ENCODE assay signal across 24 cellular contexts in the genomic region with DNA sequence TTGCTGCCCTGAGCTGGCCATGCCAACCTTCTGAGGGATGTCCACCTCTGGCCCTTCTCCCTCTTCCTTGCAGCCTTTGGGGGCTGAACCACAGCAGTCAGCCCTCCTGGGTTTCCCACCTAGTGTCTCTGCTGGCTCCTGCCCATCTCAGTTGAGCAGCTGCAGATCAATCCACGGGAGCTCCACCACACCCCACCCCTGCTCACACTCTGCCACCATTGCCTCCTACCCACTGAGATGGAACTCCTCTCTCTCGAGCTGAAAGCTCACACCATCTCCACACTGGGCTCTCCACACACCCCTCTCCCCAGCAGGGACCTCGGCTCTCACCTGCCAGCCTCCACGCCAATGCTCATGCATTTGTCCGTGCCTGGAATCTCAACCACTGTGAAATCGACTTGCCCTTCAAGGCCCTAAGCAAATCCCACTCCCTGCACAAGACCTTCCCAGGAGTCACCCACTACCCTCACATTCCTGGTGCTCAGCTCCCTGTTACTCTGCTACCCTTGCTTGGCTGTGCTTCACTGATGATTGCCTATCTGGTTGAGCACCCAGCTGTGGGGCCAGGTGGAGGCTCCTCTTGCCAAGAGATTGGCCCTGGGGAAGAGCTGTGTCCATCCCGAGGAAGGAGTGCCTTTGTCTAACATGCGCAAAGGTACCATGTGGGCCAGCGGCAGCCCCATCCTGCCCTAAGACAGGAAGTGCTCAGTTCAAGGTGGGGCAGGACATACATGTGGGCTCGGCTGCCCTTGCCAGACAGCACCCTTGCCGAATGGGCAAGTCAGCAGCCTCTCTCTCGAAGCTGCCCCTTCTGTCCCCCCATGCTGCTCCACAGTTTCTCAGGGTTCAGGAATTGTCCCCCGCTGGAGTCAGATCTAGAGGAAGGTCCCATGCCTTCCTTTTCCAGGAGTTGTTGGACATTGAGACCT.
DNase-seq lines count a peak whose midpoint lies in the region; ATAC-seq, FAIRE-seq and TF ChIP-seq lines count a peak whose summit lies in the region.
"Had no signal": no experiment of that assay in that cellular context is flagged by ENCODE, and none has a peak within 500 bp of the region (broad histone marks: within the 10 kb centered on the region; RNA-seq: fewer than 3 reads in every experiment).

No MANE protein-coding gene starts in this region.

- WGBS in SK-N-SH (ENCODE audit: low lambda C conversion rate): 45% methylated on average over 13 of the region's 13 CpGs
- 23% methylated on average over 11 of the region's 13 CpGs for WGBS in HepG2 (ENCODE audit: low lambda C conversion rate)

- TF ChIP-seq RAD21 in SK-N-SH (IDR thresholded peaks at IDR 0.05; ENCODE audit: low read length) (no peak), HepG2 (CRISPR knock-in tag; IDR thresholded peaks at IDR 0.05) (no peak)

- ATAC-seq in SK-N-SH treated with all-trans-retinoic acid at 6 μM for 48 hours: no peak
- ATAC-seq in stimulated activated naive B cell treated with anti-CD40 and anti-IgM and Interleukin-4, amounts not matched to agents 10 μg/mL and 1 μg/mL and 100 μg/mL, for 72 hours (replicated peaks): no peak
- no peak for ATAC-seq in HepG2
- ATAC-seq: activated T-cell treated with anti-CD3 and anti-CD28 coated beads, Interleukin-2, amount 50 U/mL, for 4 hours; effector memory CD8-positive, alpha-beta T cell had no signal

- H3K4me3 ChIP-seq in SK-N-SH (ENCODE audit: low read depth in 2 of 2, low read length in 1 of 2) (no peak overlapping the region), HepG2 (replicated peaks in 1 of 3; ENCODE audit: insufficient read depth in 1 of 3, low read depth in 2 of 3, low read length in 3 of 3) (no peak overlapping the region)
- H3K4me3 ChIP-seq: skin epidermis had no signal

- H3K79me2 ChIP-seq in SK-N-SH (ENCODE audit: insufficient read depth): no peaks in the 10 kb centered on the region
- H3K79me2 ChIP-seq in HepG2 (ENCODE audit: insufficient read depth, low read length): no peaks in the 10 kb centered on the region

- no peaks in the 10 kb centered on the region for H3K9me3 ChIP-seq in SK-N-SH
- no peaks in the 10 kb centered on the region for H3K9me3 ChIP-seq in HepG2 (ENCODE audit: low read length)

- H3K4me1 Mint-ChIP-seq in stimulated activated naive B cell treated with anti-CD40 and anti-IgM and Interleukin-4, amounts not matched to agents 10 μg/mL and 1 μg/mL and 100 μg/mL, for 72 hours: no peaks in the 10 kb centered on the region

- POLR2A ChIA-PET in SK-N-SH (lab: Yijun Ruan, JAX) (no interaction called here), GM10248 (lab: Yijun Ruan, JAX) (no interaction called here), HepG2 (lab: Yijun Ruan, JAX) (no interaction called here)

- intact Hi-C loops in HepG2 (cut with micrococcal nuclease; ENCODE audit: unreplicated experiment): loop anchor here (5.0 kb wide), 1 partner anchor 803 kb away; no protein-coding TSS in a partner anchor

- TF ChIP-seq EP300 in SK-N-SH (IDR thresholded peaks at IDR 0.05; ENCODE audit: borderline replicate concordance in 1 of 2, low read depth in 1 of 2, low read length in 1 of 2): no peak
- TF ChIP-seq EP300 in HepG2 (IDR thresholded peaks at IDR 0.05; ENCODE audit: low read depth in 2 of 2, low read length in 2 of 2): no peak
- no peak for TF ChIP-seq EP300 in HepG2 (CRISPR knock-in tag; IDR thresholded peaks at IDR 0.05; ENCODE audit: borderline replicate concordance)

- peak; percentile 3 for DNase-seq in SK-N-SH
- DNase-seq in GM10248 (ENCODE audit: extremely low spot score): peak; percentile 3
- DNase-seq in left kidney (ENCODE audit: low read depth, low spot score): peak; percentile 10
- no peak for DNase-seq in stimulated activated naive B cell treated with anti-CD40 and anti-IgM and Interleukin-4, amounts not matched to agents 10 μg/mL and 1 μg/mL and 100 μg/mL, for 72 hours
- no peak for DNase-seq in NCI-H510A treated with DMSO at 0.1 percent for 48 hours (lab: John Stamatoyannopoulos, UW)
- no peak for DNase-seq in CD1c-positive myeloid dendritic cell (ENCODE audit: extremely low spot score)
- DNase-seq in HepG2 (ENCODE audit: low spot score): no peak
- DNase-seq: activated T-cell treated with anti-CD3 and anti-CD28 coated beads, Interleukin-2, amount 50 U/mL, for 4 hours; COR-L47; effector memory CD8-positive, alpha-beta T cell; kidney glomerular epithelial cell; NCI-H1417 treated with DMSO at 0.1 percent for 48 hours; NCI-H2171 treated with DMSO at 0.1 percent for 48 hours; NCI-H69; OCI-M1; SHP77; T-helper 1 cell; trophoblast cell had no signal

- H3K4me2 ChIP-seq in SK-N-SH: no peak overlapping the region
- H3K4me2 ChIP-seq in HepG2 (ENCODE audit: low read depth, low read length): no peak overlapping the region

- no peak for TF ChIP-seq POLR2A in HepG2 (IDR thresholded peaks at IDR 0.05; ENCODE audit: insufficient read depth in 1 of 2, low read depth in 2 of 2, low read length in 2 of 2)

- no peaks in the 10 kb centered on the region for H3K36me3 ChIP-seq in SK-N-SH (replicated peaks in 1 of 2; ENCODE audit: control insufficient read depth in 1 of 2, insufficient read depth in 2 of 2, low read length in 1 of 2)
- no peaks in the 10 kb centered on the region for H3K36me3 ChIP-seq in HepG2 (replicated peaks in 1 of 2; ENCODE audit: control insufficient read depth in 1 of 2, insufficient read depth in 2 of 2, low read length in 2 of 2)

- H3K9me3 Mint-ChIP-seq in stimulated activated naive B cell treated with anti-CD40 and anti-IgM and Interleukin-4, amounts not matched to agents 10 μg/mL and 1 μg/mL and 100 μg/mL, for 72 hours: no peaks in the 10 kb centered on the region
- H3K9me3 Mint-ChIP-seq: activated T-cell treated with anti-CD3 and anti-CD28 coated beads, Interleukin-2, amount 50 U/mL, for 4 hours; effector memory CD8-positive, alpha-beta T cell; stimulated activated naive CD8-positive, alpha-beta T cell treated with anti-CD3 and anti-CD28 coated beads, Interleukin-15, Interleukin-2, amounts not matched to agents 100 ng/mL and 50 ng/mL, for 24 hours had no signal

- H3K27ac ChIP-seq in SK-N-SH (ENCODE audit: low read depth in 2 of 2, low read length in 1 of 2) (no peak overlapping the region), HepG2 (ENCODE audit: extremely low read length, insufficient read depth, low read length) (no peak overlapping the region)

- no peaks in the 10 kb centered on the region for H3F3A ChIP-seq in SK-N-SH (replicated peaks; ENCODE audit: insufficient read depth)

- H3K27me3 ChIP-seq in SK-N-SH (ENCODE audit: insufficient read depth) (no peaks in the 10 kb centered on the region), HepG2 (ENCODE audit: control insufficient read depth in 1 of 2, insufficient read depth in 2 of 2, low read length in 2 of 2) (peaks cover 5 to 73% of the 10 kb centered on the region in 2 experiments; a peak in 4 of 5 replicates)

- TF ChIP-seq CTCF in SK-N-SH (IDR thresholded peaks at IDR 0.05) (no peak), GM10248 (IDR thresholded peaks at IDR 0.05; ENCODE audit: control extremely low read depth, extremely low read depth, low read depth, missing control alignments) (no peak), HepG2 (CRISPR knock-in tag; IDR thresholded peaks at IDR 0.05) (no peak)

- no peaks in the 10 kb centered on the region for H3K36me3 Mint-ChIP-seq in stimulated activated naive B cell treated with anti-CD40 and anti-IgM and Interleukin-4, amounts not matched to agents 10 μg/mL and 1 μg/mL and 100 μg/mL, for 72 hours
- H3K36me3 Mint-ChIP-seq: activated naive CD8-positive, alpha-beta T cell had no signal

- no peak for FAIRE-seq in HepG2 (lab: Jason Lieb, UNC)
- FAIRE-seq: GM18507 had no signal

- CTCF ChIA-PET in SK-N-SH (lab: Yijun Ruan, JAX): interaction anchor here (1.2 to 5.2 kb wide), 3 partner anchors 15 to 641 kb away, joined by 4 to 39 read pairs (median 5); no protein-coding TSS in a partner anchor
- CTCF ChIA-PET in GM10248 (lab: Yijun Ruan, JAX): interaction anchor here (1.2 kb wide), 1 partner anchor 16 kb away, joined by 5 read pairs; no protein-coding TSS in a partner anchor
- CTCF ChIA-PET in HepG2 (lab: Yijun Ruan, JAX; ENCODE audit: low intra/inter-chr PET ratio, low total read pairs): no interaction called here

- H3K9me2 ChIP-seq in SK-N-SH: no peaks in the 10 kb centered on the region

- no peak overlapping the region for H3K9ac ChIP-seq in SK-N-SH
- H3K9ac ChIP-seq in HepG2 (ENCODE audit: insufficient read depth, low read depth, low read length): no peak overlapping the region

- H3K27me3 Mint-ChIP-seq in stimulated activated naive B cell treated with anti-CD40 and anti-IgM and Interleukin-4, amounts not matched to agents 10 μg/mL and 1 μg/mL and 100 μg/mL, for 72 hours: peaks cover 0 to 10% of the 10 kb centered on the region in 2 donors
- H3K27me3 Mint-ChIP-seq: activated naive CD8-positive, alpha-beta T cell; stimulated activated naive CD8-positive, alpha-beta T cell treated with anti-CD3 and anti-CD28 coated beads, Interleukin-15, Interleukin-2, amounts not matched to agents 100 ng/mL and 50 ng/mL, for 24 hours had no signal

- in situ Hi-C loops in HepG2 (cut with HindIII; ENCODE audit: extremely low pct_ligation_motif_present, low pct_unique_long_range_greater_than_20kb): no loop called here

- no peak overlapping the region for H2AFZ ChIP-seq in SK-N-SH (ENCODE audit: low read depth)
- no peak overlapping the region for H2AFZ ChIP-seq in HepG2 (ENCODE audit: low read length)

- H3K4me3 Mint-ChIP-seq in stimulated activated naive B cell treated with anti-CD40 and anti-IgM and Interleukin-4, amounts not matched to agents 10 μg/mL and 1 μg/mL and 100 μg/mL, for 72 hours: no peak overlapping the region
- H3K4me3 Mint-ChIP-seq: activated naive CD8-positive, alpha-beta T cell; activated T-cell treated with anti-CD3 and anti-CD28 coated beads, Interleukin-2, amount 50 U/mL, for 4 hours; effector memory CD8-positive, alpha-beta T cell; nephron; stimulated activated naive CD8-positive, alpha-beta T cell treated with anti-CD3 and anti-CD28 coated beads, Interleukin-15, Interleukin-2, amounts not matched to agents 100 ng/mL and 50 ng/mL, for 24 hours had no signal

- H4K20me1 ChIP-seq in SK-N-SH (ENCODE audit: insufficient read depth) (no peaks in the 10 kb centered on the region), HepG2 (ENCODE audit: insufficient read depth, low read length) (no peaks in the 10 kb centered on the region)

- H3K4me1 ChIP-seq in SK-N-SH (ENCODE audit: control insufficient read depth in 1 of 2, insufficient read depth in 2 of 2, low read depth in 1 of 2, low read length in 1 of 2) (peaks cover 0 to 4% of the 10 kb centered on the region in 2 experiments; a peak in 1 of 4 replicates), HepG2 (ENCODE audit: insufficient read depth, low read length) (no peaks in the 10 kb centered on the region)

- BruUV-seq in HepG2 (replicated peaks; lab: Mats Ljungman, UMichigan): no TSS peak

- peak overlapping the region; percentile 5 for H3K27ac Mint-ChIP-seq in stimulated activated naive B cell treated with anti-CD40 and anti-IgM and Interleukin-4, amounts not matched to agents 10 μg/mL and 1 μg/mL and 100 μg/mL, for 72 hours
- H3K27ac Mint-ChIP-seq: activated naive CD8-positive, alpha-beta T cell; effector memory CD8-positive, alpha-beta T cell; nephron; stimulated activated naive CD8-positive, alpha-beta T cell treated with anti-CD3 and anti-CD28 coated beads, Interleukin-15, Interleukin-2, amounts not matched to agents 100 ng/mL and 50 ng/mL, for 24 hours had no signal

TF ChIP-seq in SK-N-SH treated with all-trans-retinoic acid at 6 μM for 48 hours, 23 proteins besides CTCF, POLR2A, EP300 and RAD21 (continues in another document):
- no peak for TF ChIP-seq SNAI2 (CRISPR knock-in tag; IDR thresholded peaks at IDR 0.05)

Comparison
In these comparisons a context has a peak if more than half of its experiments do, and no peak if none do; other contexts are left out.
1. DNase-seq: peak in SK-N-SH (single experiment), GM10248 (single experiment) and left kidney (single experiment); none in stimulated activated naive B cell treated with anti-CD40 and anti-IgM and Interleukin-4, amounts not matched to agents 10 μg/mL and 1 μg/mL and 100 μg/mL, for 72 hours (single experiment), NCI-H510A treated with DMSO at 0.1 percent for 48 hours (single experiment), CD1c-positive myeloid dendritic cell (single experiment) and HepG2 (single experiment).